Comparison of ENCODE assay signal across 21 cellular contexts in genomic region chr5:54415896-54416640, GRCh38. TPM values are rescaled to one million over a fixed set of nuclear protein-coding genes. Genes with fewer than 3 reads are reported as not detected.
A peak's percentile ranks its signal among the peaks of the same experiment; 100 is the strongest.
DNase-seq lines count a peak whose midpoint lies in the region; ATAC-seq and TF ChIP-seq lines count a peak whose summit lies in the region.
"Had no signal": no experiment of that assay in that cellular context is flagged by ENCODE, and none has a peak within 500 bp of the region (broad histone marks: within the 10 kb centered on the region; RNA-seq: fewer than 3 reads in every experiment).

No MANE protein-coding gene starts in this region.

- 0 out of 2 replicates have a peak, but pooled peaks cover 7% of the 10 kb centered on the region for H3F3A ChIP-seq in GM23248 (ENCODE audit: insufficient read depth)

- no peak for TF ChIP-seq CTCF in choroid plexus epithelial cell (conservative IDR thresholded peaks at IDR 0.05; ENCODE audit: low read depth, low read length)

- no peak overlapping the region for H3K9ac ChIP-seq in GM23248
- H3K9ac ChIP-seq: BLaER1 had no signal

- no peak overlapping the region; the same call in 1 of the 2 replicates for H2AFZ ChIP-seq in GM23248

- H3K9me3 Mint-ChIP-seq in activated naive CD4-positive, alpha-beta T cell treated with anti-CD3 and anti-CD28 coated beads, Interleukin-2, amount 50 U/mL, for 72 hours: no peaks in the 10 kb centered on the region
- H3K9me3 Mint-ChIP-seq: activated CD4-positive, alpha-beta T cell treated with anti-CD3 and anti-CD28 coated beads, Interleukin-2, amount 10 ng/mL, durations not matched to agents 7 days and 5 days; immature natural killer cell; memory B cell had no signal

- H3K27me3 ChIP-seq in GM23248 (replicated peaks; ENCODE audit: insufficient read depth): no peaks in the 10 kb centered on the region
- H3K27me3 ChIP-seq: BLaER1, testis had no signal

- H3K79me2 ChIP-seq in GM23248 (ENCODE audit: insufficient read depth): no peaks in the 10 kb centered on the region

- no peak overlapping the region for H3K27ac Mint-ChIP-seq in activated naive CD4-positive, alpha-beta T cell treated with anti-CD3 and anti-CD28 coated beads, Interleukin-2, amount 50 U/mL, for 72 hours
- H3K27ac Mint-ChIP-seq: activated CD4-positive, alpha-beta T cell treated with anti-CD3 and anti-CD28 coated beads, Interleukin-2, amount 10 ng/mL, durations not matched to agents 7 days and 5 days; immature natural killer cell; memory B cell had no signal

- H4K20me1 ChIP-seq in GM23248 (ENCODE audit: insufficient read depth): no peaks in the 10 kb centered on the region
- H4K20me1 ChIP-seq: BLaER1 had no signal

- no peaks in the 10 kb centered on the region for H3K36me3 Mint-ChIP-seq in activated naive CD4-positive, alpha-beta T cell treated with anti-CD3 and anti-CD28 coated beads, Interleukin-2, amount 50 U/mL, for 72 hours
- H3K36me3 Mint-ChIP-seq: immature natural killer cell, memory B cell had no signal

- H3K9me2 ChIP-seq in GM23248 (ENCODE audit: insufficient read depth): no peaks in the 10 kb centered on the region

- no peaks in the 10 kb centered on the region for H3K36me3 ChIP-seq in GM23248 (ENCODE audit: low read depth)
- H3K36me3 ChIP-seq: BLaER1 had no signal

- H3K4me2 ChIP-seq in GM23248 (ENCODE audit: unreplicated experiment): no peak overlapping the region
- H3K4me2 ChIP-seq: BLaER1 had no signal

- peaks cover 14% of the 10 kb centered on the region for H3K4me1 ChIP-seq in GM23248 (ENCODE audit: insufficient read depth)
- H3K4me1 ChIP-seq: BLaER1, testis had no signal

- no peak overlapping the region for H3K27ac ChIP-seq in GM23248
- H3K27ac ChIP-seq: BLaER1, testis had no signal

- DNase-seq in GM23248 (peak; percentile 50), NCI-H226 (peak; percentile 66), choroid plexus epithelial cell (ENCODE audit: low read depth) (peak; percentile 36), non-pigmented ciliary epithelial cell (ENCODE audit: low read depth) (peak; percentile 20), NCI-H2227 (lab: John Stamatoyannopoulos, UW; ENCODE audit: unreplicated experiment) (no peak), dedifferentiated amniotic fluid mesenchymal stem cell (ENCODE audit: extremely low spot score) (no peak)
- DNase-seq in activated naive CD4-positive, alpha-beta T cell treated with anti-CD3 and anti-CD28 coated beads, Interleukin-2, amount 50 U/mL, for 72 hours (ENCODE audit: low spot score in 2 of 2): no peak
- DNase-seq: activated CD4-positive, alpha-beta T cell treated with anti-CD3 and anti-CD28 coated beads, Interleukin-2, amount 10 ng/mL, durations not matched to agents 7 days and 5 days; DMS79; GOT3; immature natural killer cell; NCI-H1105; NCI-H2171 treated with DMSO at 0.1 percent for 48 hours; right cardiac atrium; stimulated activated CD4-positive, alpha-beta T cell treated with anti-CD3 and anti-CD28 coated beads, Interleukin-1b, Interleukin-23, amount 100 ng/mL, for 48 hours; testis had no signal

- no peak for ATAC-seq in GM21423 (IDR thresholded peaks at IDR 0.05; ENCODE audit: unreplicated experiment)
- no peak for ATAC-seq in activated naive CD4-positive, alpha-beta T cell treated with anti-CD3 and anti-CD28 coated beads, Interleukin-2, amount 50 U/mL, for 72 hours
- ATAC-seq: right cardiac atrium had no signal

- in situ Hi-C loops in GM23248 (cut with MboI): loop anchor here (10.0 kb wide), 1 partner anchor 161 kb away; no protein-coding TSS in a partner anchor

- no peaks in the 10 kb centered on the region for H3K9me3 ChIP-seq in GM23248 (ENCODE audit: low read depth)
- H3K9me3 ChIP-seq: BLaER1, testis had no signal

- H3K4me3 ChIP-seq in GM23248 (no peak overlapping the region), choroid plexus epithelial cell (ENCODE audit: low read depth, low read length) (no peak overlapping the region)
- H3K4me3 ChIP-seq: BLaER1, testis had no signal

RNA-seq across cellular contexts. Expression of gene HSPB3, which starts 39.4 kb away (rescaled TPM):
- 4.1 and 12.3 TPM in 2 replicates for total RNA-seq in GM23248 (2014; rRNA removed; shearing (Covaris generic))
- polyA plus RNA-seq in GM23248 (2016; fragmentation: Nextera tagmentation; extraction: Ambion mirVana): 5.4 and 8.0 TPM in 2 replicates
- not detected for total RNA-seq in activated naive CD4-positive, alpha-beta T cell treated with anti-CD3 and anti-CD28 coated beads, Interleukin-2, amount 50 U/mL, for 72 hours
- total RNA-seq: activated CD4-positive, alpha-beta T cell treated with anti-CD3 and anti-CD28 coated beads, Interleukin-2, amount 10 ng/mL, durations not matched to agents 7 days and 5 days; neural crest cell; SK-MEL-5 had no signal
- polyA plus RNA-seq: immature natural killer cell had no signal

Comparison
In these comparisons a context has a peak if more than half of its experiments do, and no peak if none do; other contexts are left out.
1. DNase-seq: peak in GM23248 (single experiment), NCI-H226 (single experiment), choroid plexus epithelial cell (single experiment) and non-pigmented ciliary epithelial cell (single experiment); none in NCI-H2227 (single experiment), activated naive CD4-positive, alpha-beta T cell treated with anti-CD3 and anti-CD28 coated beads, Interleukin-2, amount 50 U/mL, for 72 hours (0 of 2) and dedifferentiated amniotic fluid mesenchymal stem cell (single experiment).